Comparison of ENCODE assay signal across 9 cellular contexts in genomic region chr15:78242128-78242527, GRCh38. TPM values are rescaled to one million over a fixed set of nuclear protein-coding genes. Genes with fewer than 3 reads are reported as not detected.
DNase-seq lines count a peak whose midpoint lies in the region; ATAC-seq and TF ChIP-seq lines count a peak whose summit lies in the region.
"Had no signal": no experiment of that assay in that cellular context is flagged by ENCODE, and none has a peak within 500 bp of the region (broad histone marks: within the 10 kb centered on the region; RNA-seq: fewer than 3 reads in every experiment).

No MANE protein-coding gene starts in this region.

- H3K4me1 ChIP-seq in gastroesophageal sphincter, result peaks cover 0 to 6% (median 0%) of the 10 kb centered on the region in 3 donors

- in situ Hi-C loops in SK-MEL-5 (cut with HindIII; ENCODE audit: low pct_unique_long_range_greater_than_20kb, low sequenced_read_pairs), result no loop called here

- WGBS in gastroesophageal sphincter (ENCODE audit: low coverage in 1 of 2), 2 donors, result 63% methylated on average over 5 of the region's 5 CpGs; no CpG with 5 or more reads in 1 of the 2 donors

- no peak overlapping the region for H3K27ac ChIP-seq in 22Rv1
- H3K27ac ChIP-seq in gastroesophageal sphincter, result no peak overlapping the region

- DNase-seq in GM06990 (ENCODE audit: extremely low read depth, insufficient read length) (no peak), SK-MEL-5 (ENCODE audit: low read depth, low spot score) (peak; percentile 70), fibroblast of villous mesenchyme (ENCODE audit: low read depth) (no peak), NOMO-1 treated with dmso at 0.1 percent for 144 hours (lab: John Stamatoyannopoulos, UW; ENCODE audit: unreplicated experiment) (no peak)
- DNase-seq: MG63 had no signal

- H3K27me3 ChIP-seq in GM06990 (replicated peaks; ENCODE audit: control insufficient read depth, insufficient read depth, low read length) (no peaks in the 10 kb centered on the region; the same call in 1 of the 2 replicates), gastroesophageal sphincter (no peaks in the 10 kb centered on the region)
- H3K27me3 ChIP-seq: MG63 had no signal

- H3K9me3 ChIP-seq in gastroesophageal sphincter, result no peaks in the 10 kb centered on the region
- H3K9me3 ChIP-seq: MG63 had no signal

- no peak for TF ChIP-seq POLR2A in gastroesophageal sphincter (IDR thresholded peaks at IDR 0.05)

- ATAC-seq in gastroesophageal sphincter (no peak), GM21737 (IDR thresholded peaks at IDR 0.05; ENCODE audit: unreplicated experiment) (no peak), GM21360 (IDR thresholded peaks at IDR 0.05; ENCODE audit: unreplicated experiment) (no peak)

- H3K36me3 ChIP-seq in GM06990 (ENCODE audit: control insufficient read depth, insufficient read depth, low read length), result no peaks in the 10 kb centered on the region
- no peaks in the 10 kb centered on the region for H3K36me3 ChIP-seq in gastroesophageal sphincter
- H3K36me3 ChIP-seq: MG63 had no signal

- TF ChIP-seq CTCF in 22Rv1 (IDR thresholded peaks at IDR 0.05) (peak; percentile 47), GM06990 (IDR thresholded peaks at IDR 0.05; ENCODE audit: insufficient read depth, low read length, poor library complexity, severe bottlenecking) (peak; percentile 65), fibroblast of villous mesenchyme (IDR thresholded peaks at IDR 0.05; ENCODE audit: insufficient read depth, low read depth, low read length) (peak; percentile 56), gastroesophageal sphincter (IDR thresholded peaks at IDR 0.05) (peak in 1 of 4 experiments; percentile 23)

- TF ChIP-seq EP300 in gastroesophageal sphincter (IDR thresholded peaks at IDR 0.05), result no peak

- no peak overlapping the region for H3K4me3 ChIP-seq in GM06990 (replicated peaks; ENCODE audit: low read depth, low read length)
- no peak overlapping the region for H3K4me3 ChIP-seq in fibroblast of villous mesenchyme (ENCODE audit: low read depth, low read length)
- no peak overlapping the region for H3K4me3 ChIP-seq in gastroesophageal sphincter
- H3K4me3 ChIP-seq: MG63 had no signal

RNA-seq across cellular contexts. Expression of gene ACSBG1, which starts 7.8 kb away (rescaled TPM):
- 2.4 and 5.5 TPM in 2 replicates for total RNA-seq in SK-MEL-5 (2014; rRNA removed; shearing (Covaris generic))
- polyA plus RNA-seq in SK-MEL-5 (2015; cell fraction: cytosol; rRNA removed), result 0.17 and 0.24 TPM in 2 replicates
- polyA plus RNA-seq in SK-MEL-5 (2015; cell fraction: nucleus; rRNA removed), result 1.3 and 1.5 TPM in 2 replicates
- total RNA-seq in fibroblast of villous mesenchyme (under 0.01 TPM in 1 of 2 replicates, not detected in the other), gastroesophageal sphincter (1 to 10 TPM in 3 of 4 donors, under 1 TPM in 1; 0.67 to 6.4 (median 1.9) TPM)

RNA-seq across cellular contexts. Expression of gene DNAJA4, which starts 22.2 kb away (rescaled TPM):
- 8.5 and 8.7 TPM in 2 replicates for total RNA-seq in SK-MEL-5 (2014; rRNA removed; shearing (Covaris generic))
- 9.4 and 10.8 TPM in 2 replicates for polyA plus RNA-seq in SK-MEL-5 (2015; cell fraction: cytosol; rRNA removed)
- 21.6 and 25.9 TPM in 2 replicates for polyA plus RNA-seq in SK-MEL-5 (2015; cell fraction: nucleus; rRNA removed)
- 2.6 and 4.3 TPM in 2 replicates for total RNA-seq in fibroblast of villous mesenchyme
- 10 to 100 TPM in 3 of 4 donors, 1 to 10 TPM in 1; 9.9 to 33.9 (median 24.5) TPM for total RNA-seq in gastroesophageal sphincter

RNA-seq across cellular contexts. Expression of gene SKIC8, which starts 57.3 kb away (rescaled TPM):
- total RNA-seq in SK-MEL-5 (2014; rRNA removed; shearing (Covaris generic)), result 327 and 343 TPM in 2 replicates
- 295 and 305 TPM in 2 replicates for polyA plus RNA-seq in SK-MEL-5 (2015; cell fraction: cytosol; rRNA removed)
- polyA plus RNA-seq in SK-MEL-5 (2015; cell fraction: nucleus; rRNA removed), result 375 and 468 TPM in 2 replicates
- 59.6 and 72.1 TPM in 2 replicates for total RNA-seq in fibroblast of villous mesenchyme
- 10 to 100 TPM; 31.1 to 59.0 (median 44.4) TPM for total RNA-seq in gastroesophageal sphincter
